Comparison of ENCODE assay signal across 31 cellular contexts in the genomic region with DNA sequence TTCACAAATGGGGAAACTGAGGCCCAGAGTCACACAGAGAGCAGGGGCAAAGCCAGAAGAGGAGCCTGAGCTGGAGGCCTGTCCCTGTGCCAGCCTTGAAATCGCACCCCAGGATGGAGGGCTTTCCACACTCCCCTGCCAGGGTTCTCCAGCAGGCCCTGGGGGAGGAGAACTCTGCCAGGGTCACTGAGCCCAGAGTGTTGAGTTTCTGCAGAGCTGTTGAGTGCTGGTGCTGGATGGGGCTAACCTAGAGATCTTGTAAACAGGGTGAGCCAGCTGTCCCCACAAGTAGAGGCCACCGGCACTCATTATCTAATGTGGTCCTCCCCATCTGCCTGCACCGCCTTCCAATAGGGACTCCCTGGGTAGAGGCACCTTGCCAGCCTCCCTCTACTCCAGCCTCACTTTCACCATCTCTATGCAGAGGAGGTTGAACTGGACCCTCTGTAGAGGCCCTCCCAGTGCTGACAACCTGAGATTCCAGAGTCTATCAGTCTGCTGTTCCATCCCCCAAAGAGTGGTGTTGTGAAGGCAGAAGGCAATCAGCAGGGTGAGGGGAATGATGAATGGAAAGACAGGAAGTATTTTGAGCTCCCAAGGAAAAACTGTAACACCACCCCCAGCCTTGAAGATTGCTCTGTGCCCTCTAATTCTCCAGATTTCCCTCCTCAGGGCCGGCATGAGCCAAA.
"Had no signal": no experiment of that assay in that cellular context is flagged by ENCODE, and none has a peak within 500 bp of the region (broad histone marks: within the 10 kb centered on the region; RNA-seq: fewer than 3 reads in every experiment).

No MANE protein-coding gene starts in this region.

- H3K36me3 Mint-ChIP-seq: activated CD4-positive, alpha-beta memory T cell treated with anti-CD3 and anti-CD28 coated beads for 36 hours; activated naive CD4-positive, alpha-beta T cell treated with anti-CD3 and anti-CD28 coated beads, Interleukin-2, amount 50 U/mL, for 24 hours; activated naive CD8-positive, alpha-beta T cell treated with anti-CD3 and anti-CD28 coated beads, Interleukin-2, amount 10 ng/mL, durations not matched to agents 7 days and 5 days had no signal

- H3K27ac ChIP-seq: ascending aorta, cardiac muscle cell, KMS-11, SJSA1 had no signal

- H3K9me3 Mint-ChIP-seq: activated CD4-positive, alpha-beta memory T cell treated with anti-CD3 and anti-CD28 coated beads for 36 hours; activated CD4-positive, alpha-beta T cell treated with anti-CD3 and anti-CD28 coated beads, Interleukin-2, amount 10 ng/mL, durations not matched to agents 7 days and 5 days; activated naive CD4-positive, alpha-beta T cell treated with anti-CD3 and anti-CD28 coated beads, Interleukin-2, amount 50 U/mL, for 24 hours; activated naive CD8-positive, alpha-beta T cell treated with anti-CD3 and anti-CD28 coated beads, Interleukin-2, amount 10 ng/mL, durations not matched to agents 7 days and 5 days; activated T-cell treated with anti-CD3 and anti-CD28 coated beads, Interleukin-2, amount 50 U/mL, for 4 hours; central memory CD8-positive, alpha-beta T cell; T-helper 1 cell treated with Interleukin-12 subunit alpha and Interleukin-12 subunit beta and Interleukin-4 antibody, amounts not matched to agents 30 μg/mL and 1 μg/mL, for 36 hours; T-helper 2 cell treated with Interferon-gamma antibody and Interleukin-4, amounts not matched to agents 5 μg/mL and 100 μg/mL, for 36 hours had no signal

- H3K4me3 ChIP-seq: ascending aorta, cardiac muscle cell, SJSA1 had no signal

- DNase-seq: activated CD4-positive, alpha-beta memory T cell treated with anti-CD3 and anti-CD28 coated beads for 36 hours; activated CD4-positive, alpha-beta T cell treated with anti-CD3 and anti-CD28 coated beads for 36 hours; activated CD4-positive, alpha-beta T cell treated with anti-CD3 and anti-CD28 coated beads, Interleukin-2, amount 10 ng/mL, durations not matched to agents 7 days and 5 days; activated CD8-positive, alpha-beta memory T cell treated with anti-CD3 and anti-CD28 coated beads, Interleukin-2, amount 50 U/mL, for 4 hours; activated effector memory CD4-positive, alpha-beta T cell treated with Interleukin-2 at 50 U/mL for 16 hours; activated naive CD8-positive, alpha-beta T cell treated with anti-CD3 and anti-CD28 coated beads, Interleukin-2, amount 10 ng/mL, durations not matched to agents 7 days and 5 days; activated T-cell treated with anti-CD3 and anti-CD28 coated beads for 4 hours; activated T-cell treated with anti-CD3 and anti-CD28 coated beads, Interleukin-2, amount 50 U/mL, for 4 hours; amygdala; MM.1S; MV-4-11; NCI-H1092; NCI-H1417; NCI-H187 treated with DMSO at 0.1 percent for 48 hours; NCI-H2081; NCI-H2171 treated with DMSO at 0.1 percent for 48 hours; NCI-H2227 treated with DMSO at 0.1 percent for 48 hours; NCI-H526; NCI-H774; SHP77 treated with DMSO at 0.1 percent for 48 hours; SK-N-SH had no signal

- H3K27ac Mint-ChIP-seq: activated CD4-positive, alpha-beta memory T cell treated with anti-CD3 and anti-CD28 coated beads for 36 hours; activated CD4-positive, alpha-beta T cell treated with anti-CD3 and anti-CD28 coated beads for 36 hours; activated CD4-positive, alpha-beta T cell treated with anti-CD3 and anti-CD28 coated beads, Interleukin-2, amount 10 ng/mL, durations not matched to agents 7 days and 5 days; activated naive CD4-positive, alpha-beta T cell treated with anti-CD3 and anti-CD28 coated beads, Interleukin-2, amount 50 U/mL, for 24 hours; activated naive CD8-positive, alpha-beta T cell treated with anti-CD3 and anti-CD28 coated beads, Interleukin-2, amount 10 ng/mL, durations not matched to agents 7 days and 5 days; T-helper 1 cell treated with Interleukin-12 subunit alpha and Interleukin-12 subunit beta and Interleukin-4 antibody, amounts not matched to agents 30 μg/mL and 1 μg/mL, for 36 hours; T-helper 2 cell treated with Interferon-gamma antibody and Interleukin-4, amounts not matched to agents 5 μg/mL and 100 μg/mL, for 36 hours had no signal

- H3K4me3 Mint-ChIP-seq: activated CD4-positive, alpha-beta memory T cell treated with anti-CD3 and anti-CD28 coated beads for 36 hours; activated CD4-positive, alpha-beta T cell treated with anti-CD3 and anti-CD28 coated beads for 36 hours; activated CD4-positive, alpha-beta T cell treated with anti-CD3 and anti-CD28 coated beads, Interleukin-2, amount 10 ng/mL, durations not matched to agents 7 days and 5 days; activated naive CD4-positive, alpha-beta T cell treated with anti-CD3 and anti-CD28 coated beads, Interleukin-2, amount 50 U/mL, for 24 hours; activated naive CD8-positive, alpha-beta T cell treated with anti-CD3 and anti-CD28 coated beads, Interleukin-2, amount 10 ng/mL, durations not matched to agents 7 days and 5 days; activated T-cell treated with anti-CD3 and anti-CD28 coated beads, Interleukin-2, amount 50 U/mL, for 4 hours; central memory CD8-positive, alpha-beta T cell; T-helper 1 cell treated with Interleukin-12 subunit alpha and Interleukin-12 subunit beta and Interleukin-4 antibody, amounts not matched to agents 30 μg/mL and 1 μg/mL, for 36 hours; T-helper 2 cell treated with Interferon-gamma antibody and Interleukin-4, amounts not matched to agents 5 μg/mL and 100 μg/mL, for 36 hours had no signal

- H3K4me1 Mint-ChIP-seq: activated CD4-positive, alpha-beta T cell treated with anti-CD3 and anti-CD28 coated beads for 36 hours; activated CD4-positive, alpha-beta T cell treated with anti-CD3 and anti-CD28 coated beads, Interleukin-2, amount 10 ng/mL, durations not matched to agents 7 days and 5 days; activated naive CD4-positive, alpha-beta T cell treated with anti-CD3 and anti-CD28 coated beads, Interleukin-2, amount 50 U/mL, for 24 hours; activated naive CD8-positive, alpha-beta T cell treated with anti-CD3 and anti-CD28 coated beads, Interleukin-2, amount 10 ng/mL, durations not matched to agents 7 days and 5 days; central memory CD8-positive, alpha-beta T cell had no signal

- H3K36me3 ChIP-seq: ascending aorta, cardiac muscle cell, SJSA1 had no signal

- H3K27me3 ChIP-seq: ascending aorta, SJSA1 had no signal

- ATAC-seq: activated CD4-positive, alpha-beta T cell treated with anti-CD3 and anti-CD28 coated beads for 36 hours; activated CD4-positive, CD25-positive, alpha-beta regulatory T cell treated with anti-CD3 and anti-CD28 coated beads, Interleukin-2, amount 50 U/mL, for 24 hours; activated T-cell treated with anti-CD3 and anti-CD28 coated beads, Interleukin-2, amount 50 U/mL, for 4 hours; Panc1 had no signal

- H3K4me1 ChIP-seq: ascending aorta, SJSA1 had no signal

- H3K27me3 Mint-ChIP-seq: activated CD4-positive, alpha-beta T cell treated with anti-CD3 and anti-CD28 coated beads for 36 hours; activated naive CD4-positive, alpha-beta T cell treated with anti-CD3 and anti-CD28 coated beads, Interleukin-2, amount 50 U/mL, for 24 hours; central memory CD8-positive, alpha-beta T cell had no signal

- H3K9me3 ChIP-seq: ascending aorta, SJSA1, SK-N-SH had no signal
